1 cellular context compared by ENCODE assay signal in the genomic region with DNA sequence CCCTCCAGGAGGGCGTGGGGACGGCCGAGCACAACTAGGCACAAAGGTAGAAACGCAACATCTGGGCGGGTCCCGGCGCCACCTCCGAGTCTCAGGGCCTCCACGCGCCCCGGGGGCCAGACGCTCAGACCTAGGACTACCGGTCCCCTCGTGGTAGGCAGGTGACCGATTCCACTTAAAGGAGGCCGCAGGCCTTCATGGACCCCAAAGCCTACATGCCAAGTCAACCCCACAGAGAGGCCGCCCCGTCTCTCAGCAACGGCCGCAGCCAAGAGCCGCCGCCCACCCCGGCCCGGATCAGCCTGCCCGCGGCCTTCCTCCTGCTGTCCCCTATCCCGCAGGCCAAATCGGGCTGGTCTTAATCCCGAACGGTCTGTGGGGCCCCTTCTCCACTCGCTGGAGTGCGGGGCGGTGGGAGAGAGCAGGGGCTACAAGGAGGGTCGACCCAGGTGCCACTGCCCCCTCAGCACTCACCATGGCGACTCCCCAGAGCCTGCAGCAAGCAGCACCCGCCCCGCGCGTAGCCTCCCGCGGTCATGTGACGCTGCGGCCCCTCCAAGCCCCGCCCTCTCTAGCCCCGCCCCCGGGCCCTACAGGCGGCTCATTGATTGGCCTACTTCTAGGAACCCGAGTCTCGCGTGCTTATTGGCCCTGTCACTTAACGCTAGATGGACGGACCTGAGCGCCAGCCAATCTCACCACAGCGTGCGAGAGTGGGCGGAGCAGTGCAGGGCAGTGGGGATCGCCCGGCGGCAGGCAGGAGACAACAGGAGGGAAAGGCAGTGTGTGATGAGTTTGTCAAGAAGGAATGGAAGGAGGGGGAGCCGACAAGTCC.
A peak's percentile ranks its signal among the peaks of the same experiment; 100 is the strongest.
TF ChIP-seq lines count a peak whose summit lies in the region.

Gene VPS35, minus strand, starts transcription at position 522 of the 835 bp plus-strand sequence. Its CDS starts 45 bp downstream, at position 477.

TF ChIP-seq in K562, 482 proteins besides CTCF, POLR2A, EP300 and RAD21 (continued from another document and continues in another):
- TF ChIP-seq, protein P1, sequence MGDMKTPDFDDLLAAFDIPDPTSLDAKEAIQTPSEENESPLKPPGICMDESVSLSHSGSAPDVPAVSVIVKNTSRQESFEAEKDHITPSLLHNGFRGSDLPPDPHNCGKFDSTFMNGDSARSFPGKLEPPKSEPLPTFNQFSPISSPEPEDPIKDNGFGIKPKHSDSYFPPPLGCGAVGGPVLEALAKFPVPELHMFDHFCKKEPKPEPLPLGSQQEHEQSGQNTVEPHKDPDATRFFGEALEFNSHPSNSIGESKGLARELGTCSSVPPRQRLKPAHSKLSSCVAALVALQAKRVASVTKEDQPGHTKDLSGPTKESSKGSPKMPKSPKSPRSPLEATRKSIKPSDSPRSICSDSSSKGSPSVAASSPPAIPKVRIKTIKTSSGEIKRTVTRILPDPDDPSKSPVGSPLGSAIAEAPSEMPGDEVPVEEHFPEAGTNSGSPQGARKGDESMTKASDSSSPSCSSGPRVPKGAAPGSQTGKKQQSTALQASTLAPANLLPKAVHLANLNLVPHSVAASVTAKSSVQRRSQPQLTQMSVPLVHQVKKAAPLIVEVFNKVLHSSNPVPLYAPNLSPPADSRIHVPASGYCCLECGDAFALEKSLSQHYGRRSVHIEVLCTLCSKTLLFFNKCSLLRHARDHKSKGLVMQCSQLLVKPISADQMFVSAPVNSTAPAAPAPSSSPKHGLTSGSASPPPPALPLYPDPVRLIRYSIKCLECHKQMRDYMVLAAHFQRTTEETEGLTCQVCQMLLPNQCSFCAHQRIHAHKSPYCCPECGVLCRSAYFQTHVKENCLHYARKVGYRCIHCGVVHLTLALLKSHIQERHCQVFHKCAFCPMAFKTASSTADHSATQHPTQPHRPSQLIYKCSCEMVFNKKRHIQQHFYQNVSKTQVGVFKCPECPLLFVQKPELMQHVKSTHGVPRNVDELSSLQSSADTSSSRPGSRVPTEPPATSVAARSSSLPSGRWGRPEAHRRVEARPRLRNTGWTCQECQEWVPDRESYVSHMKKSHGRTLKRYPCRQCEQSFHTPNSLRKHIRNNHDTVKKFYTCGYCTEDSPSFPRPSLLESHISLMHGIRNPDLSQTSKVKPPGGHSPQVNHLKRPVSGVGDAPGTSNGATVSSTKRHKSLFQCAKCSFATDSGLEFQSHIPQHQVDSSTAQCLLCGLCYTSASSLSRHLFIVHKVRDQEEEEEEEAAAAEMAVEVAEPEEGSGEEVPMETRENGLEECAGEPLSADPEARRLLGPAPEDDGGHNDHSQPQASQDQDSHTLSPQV (IDR thresholded peaks at IDR 0.05), result no peak
- no peak for TF ChIP-seq MCM5 (IDR thresholded peaks at IDR 0.05; ENCODE audit: low read depth)
- TF ChIP-seq ZNF133 (CRISPR knock-in tag; IDR thresholded peaks at IDR 0.05), result no peak
- no peak for TF ChIP-seq ZNF561 (CRISPR knock-in tag; conservative IDR thresholded peaks at IDR 0.05)
- TF ChIP-seq ZNF584 (CRISPR knock-in tag; IDR thresholded peaks at IDR 0.05; ENCODE audit: low read depth), result no peak
- no peak for TF ChIP-seq HCFC1 (IDR thresholded peaks at IDR 0.05; ENCODE audit: low read depth, low read length)
- TF ChIP-seq RUNX1 (IDR thresholded peaks at IDR 0.05; ENCODE audit: low read depth), result no peak
- TF ChIP-seq KAT8 (IDR thresholded peaks at IDR 0.05; ENCODE audit: low read depth), result no peak
- TF ChIP-seq, protein P2, sequence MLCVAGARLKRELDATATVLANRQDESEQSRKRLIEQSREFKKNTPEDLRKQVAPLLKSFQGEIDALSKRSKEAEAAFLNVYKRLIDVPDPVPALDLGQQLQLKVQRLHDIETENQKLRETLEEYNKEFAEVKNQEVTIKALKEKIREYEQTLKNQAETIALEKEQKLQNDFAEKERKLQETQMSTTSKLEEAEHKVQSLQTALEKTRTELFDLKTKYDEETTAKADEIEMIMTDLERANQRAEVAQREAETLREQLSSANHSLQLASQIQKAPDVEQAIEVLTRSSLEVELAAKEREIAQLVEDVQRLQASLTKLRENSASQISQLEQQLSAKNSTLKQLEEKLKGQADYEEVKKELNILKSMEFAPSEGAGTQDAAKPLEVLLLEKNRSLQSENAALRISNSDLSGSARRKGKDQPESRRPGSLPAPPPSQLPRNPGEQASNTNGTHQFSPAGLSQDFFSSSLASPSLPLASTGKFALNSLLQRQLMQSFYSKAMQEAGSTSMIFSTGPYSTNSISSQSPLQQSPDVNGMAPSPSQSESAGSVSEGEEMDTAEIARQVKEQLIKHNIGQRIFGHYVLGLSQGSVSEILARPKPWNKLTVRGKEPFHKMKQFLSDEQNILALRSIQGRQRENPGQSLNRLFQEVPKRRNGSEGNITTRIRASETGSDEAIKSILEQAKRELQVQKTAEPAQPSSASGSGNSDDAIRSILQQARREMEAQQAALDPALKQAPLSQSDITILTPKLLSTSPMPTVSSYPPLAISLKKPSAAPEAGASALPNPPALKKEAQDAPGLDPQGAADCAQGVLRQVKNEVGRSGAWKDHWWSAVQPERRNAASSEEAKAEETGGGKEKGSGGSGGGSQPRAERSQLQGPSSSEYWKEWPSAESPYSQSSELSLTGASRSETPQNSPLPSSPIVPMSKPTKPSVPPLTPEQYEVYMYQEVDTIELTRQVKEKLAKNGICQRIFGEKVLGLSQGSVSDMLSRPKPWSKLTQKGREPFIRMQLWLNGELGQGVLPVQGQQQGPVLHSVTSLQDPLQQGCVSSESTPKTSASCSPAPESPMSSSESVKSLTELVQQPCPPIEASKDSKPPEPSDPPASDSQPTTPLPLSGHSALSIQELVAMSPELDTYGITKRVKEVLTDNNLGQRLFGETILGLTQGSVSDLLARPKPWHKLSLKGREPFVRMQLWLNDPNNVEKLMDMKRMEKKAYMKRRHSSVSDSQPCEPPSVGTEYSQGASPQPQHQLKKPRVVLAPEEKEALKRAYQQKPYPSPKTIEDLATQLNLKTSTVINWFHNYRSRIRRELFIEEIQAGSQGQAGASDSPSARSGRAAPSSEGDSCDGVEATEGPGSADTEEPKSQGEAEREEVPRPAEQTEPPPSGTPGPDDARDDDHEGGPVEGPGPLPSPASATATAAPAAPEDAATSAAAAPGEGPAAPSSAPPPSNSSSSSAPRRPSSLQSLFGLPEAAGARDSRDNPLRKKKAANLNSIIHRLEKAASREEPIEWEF (CRISPR knock-in tag; IDR thresholded peaks at IDR 0.05), result no peak
- TF ChIP-seq EGR1 (conservative IDR thresholded peaks at IDR 0.05), result peak; percentile 82
- TF ChIP-seq ZC3H11A (IDR thresholded peaks at IDR 0.05; ENCODE audit: low read depth, low read length), result no peak
- TF ChIP-seq SMARCE1 (IDR thresholded peaks at IDR 0.05), result no peak
- TF ChIP-seq TAF9B (IDR thresholded peaks at IDR 0.05; ENCODE audit: partially characterized antibody), result no peak
- no peak for TF ChIP-seq MCM2 (IDR thresholded peaks at IDR 0.05; ENCODE audit: low read depth)
- no peak for TF ChIP-seq MAFK (IDR thresholded peaks at IDR 0.05; ENCODE audit: low read length)
- TF ChIP-seq GTF3C2 (IDR thresholded peaks at IDR 0.05; ENCODE audit: borderline replicate concordance, extremely low read depth, insufficient read length), result no peak
- no peak for TF ChIP-seq AFF1 (IDR thresholded peaks at IDR 0.05; ENCODE audit: low read depth in 1 of 2, partially characterized antibody in 2 of 2)
- TF ChIP-seq ZBTB2 (IDR thresholded peaks at IDR 0.05), result no peak
- peak; percentile 52 for TF ChIP-seq CBFA2T2 (conservative IDR thresholded peaks at IDR 0.05)
- no peak for TF ChIP-seq RBM25 (IDR thresholded peaks at IDR 0.05; ENCODE audit: low read depth, low read length, severe bottlenecking)
- TF ChIP-seq DMBX1 (CRISPR knock-in tag; IDR thresholded peaks at IDR 0.05; ENCODE audit: borderline replicate concordance), result 0 out of 2 replicates have a peak, but pooled peaks have one; percentile 10
- TF ChIP-seq PYGO2 (tag; IDR thresholded peaks at IDR 0.05), result no peak
- TF ChIP-seq ZNF431 (CRISPR knock-in tag; IDR thresholded peaks at IDR 0.05), result no peak
- no peak for TF ChIP-seq TCF7L2 (IDR thresholded peaks at IDR 0.05; ENCODE audit: low read depth, low read length)
- TF ChIP-seq, protein P3, sequence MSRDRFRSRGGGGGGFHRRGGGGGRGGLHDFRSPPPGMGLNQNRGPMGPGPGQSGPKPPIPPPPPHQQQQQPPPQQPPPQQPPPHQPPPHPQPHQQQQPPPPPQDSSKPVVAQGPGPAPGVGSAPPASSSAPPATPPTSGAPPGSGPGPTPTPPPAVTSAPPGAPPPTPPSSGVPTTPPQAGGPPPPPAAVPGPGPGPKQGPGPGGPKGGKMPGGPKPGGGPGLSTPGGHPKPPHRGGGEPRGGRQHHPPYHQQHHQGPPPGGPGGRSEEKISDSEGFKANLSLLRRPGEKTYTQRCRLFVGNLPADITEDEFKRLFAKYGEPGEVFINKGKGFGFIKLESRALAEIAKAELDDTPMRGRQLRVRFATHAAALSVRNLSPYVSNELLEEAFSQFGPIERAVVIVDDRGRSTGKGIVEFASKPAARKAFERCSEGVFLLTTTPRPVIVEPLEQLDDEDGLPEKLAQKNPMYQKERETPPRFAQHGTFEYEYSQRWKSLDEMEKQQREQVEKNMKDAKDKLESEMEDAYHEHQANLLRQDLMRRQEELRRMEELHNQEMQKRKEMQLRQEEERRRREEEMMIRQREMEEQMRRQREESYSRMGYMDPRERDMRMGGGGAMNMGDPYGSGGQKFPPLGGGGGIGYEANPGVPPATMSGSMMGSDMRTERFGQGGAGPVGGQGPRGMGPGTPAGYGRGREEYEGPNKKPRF (IDR thresholded peaks at IDR 0.05; ENCODE audit: low read depth, low read length), result no peak
- no peak for TF ChIP-seq NCOA4 (IDR thresholded peaks at IDR 0.05; ENCODE audit: partially characterized antibody)
- no peak for TF ChIP-seq FOXP4 (CRISPR knock-in tag; IDR thresholded peaks at IDR 0.05; ENCODE audit: borderline replicate concordance)
- TF ChIP-seq TBP (optimal IDR thresholded peaks at IDR 0.05; ENCODE audit: low read depth, low read length), result no peak
- TF ChIP-seq ZNF668 (CRISPR knock-in tag; IDR thresholded peaks at IDR 0.05), result no peak
- TF ChIP-seq POLR3A (IDR thresholded peaks at IDR 0.05; ENCODE audit: borderline replicate concordance, extremely low read depth, insufficient read depth, insufficient read length), result no peak
- TF ChIP-seq MTA3 (IDR thresholded peaks at IDR 0.05; ENCODE audit: borderline replicate concordance), result 0 out of 2 replicates have a peak, but pooled peaks have one; percentile 22
